In the genomic region with DNA sequence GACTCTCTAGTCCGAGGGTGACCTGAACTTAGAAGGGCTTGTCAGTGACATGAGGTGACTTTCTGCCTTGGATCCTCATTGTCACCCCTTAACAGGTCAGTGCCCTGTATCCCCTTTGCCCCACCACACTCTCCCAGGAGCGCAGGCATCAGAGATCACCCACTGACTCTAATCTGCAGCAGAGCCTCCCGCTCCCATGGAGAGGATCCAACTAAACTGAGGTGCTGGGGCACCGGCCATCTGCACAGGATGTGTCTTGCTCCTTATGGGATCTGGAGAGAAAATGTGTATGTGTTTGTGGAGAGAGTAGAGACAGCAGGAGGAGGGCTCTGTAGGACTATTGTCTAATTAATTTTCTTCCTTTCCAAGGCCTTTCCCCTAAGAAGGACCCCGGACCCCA, we compare ENCODE assay signal across 31 cellular contexts.
"Had no signal": no experiment of that assay in that cellular context is flagged by ENCODE, and none has a peak within 500 bp of the region (broad histone marks: within the 10 kb centered on the region; RNA-seq: fewer than 3 reads in every experiment).

No MANE protein-coding gene starts in this region.

- ATAC-seq: activated CD8-positive, alpha-beta T cell treated with anti-CD3 and anti-CD28 coated beads, Interleukin-2, amount 10 ng/mL, durations not matched to agents 7 days and 5 days; activated naive CD8-positive, alpha-beta T cell treated with anti-CD3 and anti-CD28 coated beads, Interleukin-2, amount 50 U/mL, for 24 hours; PC-3 had no signal

- H3K4me3 Mint-ChIP-seq: activated CD4-positive, alpha-beta T cell treated with anti-CD3 and anti-CD28 coated beads, Interleukin-2, amount 10 ng/mL, durations not matched to agents 24 days and 14 days; activated CD8-positive, alpha-beta T cell treated with anti-CD3 and anti-CD28 coated beads, Interleukin-2, amount 10 ng/mL, durations not matched to agents 7 days and 5 days; activated naive CD4-positive, alpha-beta T cell treated with anti-CD3 and anti-CD28 coated beads, Interleukin-2, amount 10 ng/mL, durations not matched to agents 7 days and 5 days; activated naive CD8-positive, alpha-beta T cell; activated naive CD8-positive, alpha-beta T cell treated with anti-CD3 and anti-CD28 coated beads, Interleukin-2, amount 50 U/mL, for 24 hours; brain; IgD-negative memory B cell had no signal

- H3K4me1 Mint-ChIP-seq: activated naive CD4-positive, alpha-beta T cell treated with anti-CD3 and anti-CD28 coated beads, Interleukin-2, amount 10 ng/mL, durations not matched to agents 7 days and 5 days; brain had no signal

- DNase-seq: activated CD4-positive, alpha-beta T cell treated with anti-CD3 and anti-CD28 coated beads, Interleukin-2, amount 10 ng/mL, durations not matched to agents 24 days and 14 days; activated CD4-positive, alpha-beta T cell treated with anti-CD3 and anti-CD28 coated beads, Interleukin-2, amount 50 U/mL, for 48 hours; activated CD8-positive, alpha-beta T cell treated with anti-CD3 and anti-CD28 coated beads, Interleukin-2, amount 10 ng/mL, durations not matched to agents 7 days and 5 days; activated effector memory CD4-positive, alpha-beta T cell treated with Interleukin-2 at 50 U/mL for 16 hours; activated naive CD4-positive, alpha-beta T cell treated with anti-CD3 and anti-CD28 coated beads, Interleukin-2, amount 10 ng/mL, durations not matched to agents 7 days and 5 days; activated naive CD8-positive, alpha-beta T cell treated with anti-CD3 and anti-CD28 coated beads, Interleukin-2, amount 50 U/mL, for 24 hours; activated T-cell treated with anti-CD3 and anti-CD28 coated beads, Interleukin-2, amount 50 U/mL, for 48 hours; anterior cingulate cortex; central memory CD4-positive, alpha-beta T cell; Karpas-422; KBM-7; MG63; NCI-H1048; NCI-H1105 treated with DMSO at 0.1 percent for 48 hours; NCI-H1436 treated with DMSO at 0.1 percent for 48 hours; NCI-H1694 treated with DMSO at 0.1 percent for 48 hours; NCI-H2029; NCI-H345; NCI-H510A; NCI-H69; NK-92 treated with Interleukin-12 subunit alpha and Interleukin-12 subunit beta, amount 100 ng/mL, for 24 hours; PC-3; Peyer's patch; Right ventricle myocardium superior; SW 1271; T-helper 1 cell; T-helper 2 cell; T-helper 9 cell had no signal

- H3K4me3 ChIP-seq: MG63, Peyer's patch had no signal

- H3K27me3 ChIP-seq: MG63, Peyer's patch had no signal

- H3K27ac Mint-ChIP-seq: activated CD4-positive, alpha-beta T cell treated with anti-CD3 and anti-CD28 coated beads, Interleukin-2, amount 10 ng/mL, durations not matched to agents 24 days and 14 days; activated CD8-positive, alpha-beta T cell treated with anti-CD3 and anti-CD28 coated beads, Interleukin-2, amount 10 ng/mL, durations not matched to agents 7 days and 5 days; activated naive CD4-positive, alpha-beta T cell treated with anti-CD3 and anti-CD28 coated beads, Interleukin-2, amount 10 ng/mL, durations not matched to agents 7 days and 5 days; activated naive CD8-positive, alpha-beta T cell; activated naive CD8-positive, alpha-beta T cell treated with anti-CD3 and anti-CD28 coated beads, Interleukin-2, amount 50 U/mL, for 24 hours; brain; IgD-negative memory B cell had no signal

- H3K36me3 Mint-ChIP-seq: activated naive CD4-positive, alpha-beta T cell treated with anti-CD3 and anti-CD28 coated beads, Interleukin-2, amount 10 ng/mL, durations not matched to agents 7 days and 5 days; activated naive CD8-positive, alpha-beta T cell; brain had no signal

- H3K9me3 ChIP-seq: MG63, Peyer's patch had no signal

- H3K9me3 Mint-ChIP-seq: activated CD4-positive, alpha-beta T cell treated with anti-CD3 and anti-CD28 coated beads, Interleukin-2, amount 10 ng/mL, durations not matched to agents 24 days and 14 days; activated naive CD4-positive, alpha-beta T cell treated with anti-CD3 and anti-CD28 coated beads, Interleukin-2, amount 10 ng/mL, durations not matched to agents 7 days and 5 days; activated naive CD8-positive, alpha-beta T cell treated with anti-CD3 and anti-CD28 coated beads, Interleukin-2, amount 50 U/mL, for 24 hours; brain; IgD-negative memory B cell had no signal

- H3K27me3 Mint-ChIP-seq: activated naive CD8-positive, alpha-beta T cell; brain had no signal

- H3K36me3 ChIP-seq: MG63, Peyer's patch had no signal

- H3K4me1 ChIP-seq: Peyer's patch had no signal
